Comparison of ENCODE assay signal across 21 cellular contexts in genomic region chr2:207984765-207985480, GRCh38. TPM values are rescaled to one million over a fixed set of nuclear protein-coding genes. Genes with fewer than 3 reads are reported as not detected.
DNase-seq lines count a peak whose midpoint lies in the region; ATAC-seq and TF ChIP-seq lines count a peak whose summit lies in the region.
"Had no signal": no experiment of that assay in that cellular context is flagged by ENCODE, and none has a peak within 500 bp of the region (broad histone marks: within the 10 kb centered on the region; RNA-seq: fewer than 3 reads in every experiment).

No MANE protein-coding gene starts in this region.

- no peak overlapping the region for H3K27ac ChIP-seq in smooth muscle cell (ENCODE audit: low read depth)
- H3K27ac ChIP-seq in left lung: peak overlapping the region in 1 of 2 donors; percentile 61

- H3K27me3 ChIP-seq in smooth muscle cell (ENCODE audit: low read depth) (no peaks in the 10 kb centered on the region), left lung (no peaks in the 10 kb centered on the region)

- no peaks in the 10 kb centered on the region for H3F3A ChIP-seq in smooth muscle cell (ENCODE audit: low read depth)

- no peak overlapping the region for H3K9ac ChIP-seq in smooth muscle cell (ENCODE audit: low read depth)
- H3K9ac ChIP-seq: SK-N-SH had no signal

- no peak for TF ChIP-seq CTCF in GM12865 (IDR thresholded peaks at IDR 0.05; ENCODE audit: insufficient read depth, low read depth, low read length, missing control alignments)
- TF ChIP-seq CTCF in smooth muscle cell (IDR thresholded peaks at IDR 0.05; ENCODE audit: borderline replicate concordance, insufficient read depth, poor library complexity, severe bottlenecking): no peak
- no peak for TF ChIP-seq CTCF in left lung (IDR thresholded peaks at IDR 0.05)

- no peaks in the 10 kb centered on the region for H3K36me3 ChIP-seq in smooth muscle cell (ENCODE audit: low read depth)
- H3K36me3 ChIP-seq in left lung: no peaks in the 10 kb centered on the region

- H3K79me2 ChIP-seq in smooth muscle cell (ENCODE audit: low read depth): no peaks in the 10 kb centered on the region

- no peaks in the 10 kb centered on the region for H3K27me3 Mint-ChIP-seq in IgD-negative memory B cell
- H3K27me3 Mint-ChIP-seq in dendritic cell treated with granulocyte-macrophage colony-stimulating factor and Interleukin-4, amounts not matched to agents 40 ng/mL and 50 ng/mL, for 4 days: no peaks in the 10 kb centered on the region
- no peaks in the 10 kb centered on the region for H3K27me3 Mint-ChIP-seq in stimulated activated memory B cell treated with anti-CD40 and anti-IgM and Interleukin-4, amounts not matched to agents 10 μg/mL and 1 μg/mL and 100 μg/mL, for 72 hours

- peak overlapping the region in 2 of 3 donors; percentile 21 to 89 for H3K27ac Mint-ChIP-seq in IgD-negative memory B cell
- H3K27ac Mint-ChIP-seq in dendritic cell treated with granulocyte-macrophage colony-stimulating factor and Interleukin-4, amounts not matched to agents 40 ng/mL and 50 ng/mL, for 4 days: peak overlapping the region; percentile 57
- peak overlapping the region; percentile 66 for H3K27ac Mint-ChIP-seq in stimulated activated memory B cell treated with anti-CD40 and anti-IgM and Interleukin-4, amounts not matched to agents 10 μg/mL and 1 μg/mL and 100 μg/mL, for 72 hours

- no peaks in the 10 kb centered on the region for H3K9me3 ChIP-seq in smooth muscle cell (replicated peaks; ENCODE audit: low read depth)
- no peaks in the 10 kb centered on the region for H3K9me3 ChIP-seq in left lung
- H3K9me3 ChIP-seq: SK-N-SH had no signal

- no peak for ATAC-seq in stimulated activated memory B cell treated with anti-CD40 and anti-IgM and Interleukin-4, amounts not matched to agents 10 μg/mL and 1 μg/mL and 100 μg/mL, for 72 hours
- ATAC-seq in GM21723 (IDR thresholded peaks at IDR 0.05; ENCODE audit: unreplicated experiment) (no peak), left lung (no peak)
- ATAC-seq: PC-3 had no signal

- no peak overlapping the region for H3K4me2 ChIP-seq in smooth muscle cell
- H3K4me2 ChIP-seq: SK-N-SH had no signal

- H3K4me1 Mint-ChIP-seq in IgD-negative memory B cell: peaks cover 17 to 23% (median 19%) of the 10 kb centered on the region in 3 donors
- peaks cover 33% of the 10 kb centered on the region for H3K4me1 Mint-ChIP-seq in dendritic cell treated with granulocyte-macrophage colony-stimulating factor and Interleukin-4, amounts not matched to agents 40 ng/mL and 50 ng/mL, for 4 days (ENCODE audit: low read depth)
- H3K4me1 Mint-ChIP-seq in stimulated activated memory B cell treated with anti-CD40 and anti-IgM and Interleukin-4, amounts not matched to agents 10 μg/mL and 1 μg/mL and 100 μg/mL, for 72 hours: peaks cover 26% of the 10 kb centered on the region

- H2AFZ ChIP-seq in smooth muscle cell (ENCODE audit: low read depth): no peak overlapping the region

- peaks cover 3% of the 10 kb centered on the region for H3K4me1 ChIP-seq in smooth muscle cell (ENCODE audit: low read depth)
- peaks cover 0 to 12% of the 10 kb centered on the region in 2 donors for H3K4me1 ChIP-seq in left lung

- DNase-seq in GM12865 (ENCODE audit: low read depth): peak; percentile 15
- no peak for DNase-seq in smooth muscle cell (lab: John Stamatoyannopoulos, UW; ENCODE audit: unreplicated experiment)
- DNase-seq in stimulated activated CD4-positive, alpha-beta T cell treated with anti-CD3 and anti-CD28 coated beads, Interleukin-15, amount 100 ng/mL, for 24 hours: no peak
- no peak for DNase-seq in left lung
- DNase-seq: DMS153; DND-41; Kasumi-1; NCI-H1092 treated with DMSO at 0.1 percent for 48 hours; NCI-H1436 treated with DMSO at 0.1 percent for 48 hours; NCI-H187 treated with DMSO at 0.1 percent for 48 hours; NCI-H2171 treated with DMSO at 0.1 percent for 48 hours; NCI-H524 treated with DMSO at 0.1 percent for 48 hours; NCI-H774; NK-92 treated with Interleukin-12 subunit alpha and Interleukin-12 subunit beta, amount 100 ng/mL, for 24 hours; PC-3; SK-N-SH; SW 1271 had no signal

- no peaks in the 10 kb centered on the region for H3K36me3 Mint-ChIP-seq in IgD-negative memory B cell
- no peaks in the 10 kb centered on the region for H3K36me3 Mint-ChIP-seq in dendritic cell treated with granulocyte-macrophage colony-stimulating factor and Interleukin-4, amounts not matched to agents 40 ng/mL and 50 ng/mL, for 4 days (ENCODE audit: low read depth)
- peaks cover 6% of the 10 kb centered on the region for H3K36me3 Mint-ChIP-seq in stimulated activated memory B cell treated with anti-CD40 and anti-IgM and Interleukin-4, amounts not matched to agents 10 μg/mL and 1 μg/mL and 100 μg/mL, for 72 hours

- H3K4me3 ChIP-seq in GM12865 (ENCODE audit: low read depth, low read length) (no peak overlapping the region), smooth muscle cell (no peak overlapping the region), left lung (no peak overlapping the region)

- H3K4me3 Mint-ChIP-seq in IgD-negative memory B cell: peak overlapping the region in 2 of 4 donors; percentile 25 to 71
- no peak overlapping the region for H3K4me3 Mint-ChIP-seq in dendritic cell treated with granulocyte-macrophage colony-stimulating factor and Interleukin-4, amounts not matched to agents 40 ng/mL and 50 ng/mL, for 4 days
- no peak overlapping the region for H3K4me3 Mint-ChIP-seq in stimulated activated memory B cell treated with anti-CD40 and anti-IgM and Interleukin-4, amounts not matched to agents 10 μg/mL and 1 μg/mL and 100 μg/mL, for 72 hours

- 88% methylated on average over 3 of the region's 3 CpGs for WGBS in smooth muscle cell (ENCODE audit: low lambda C conversion rate)

- intact Hi-C loops in dendritic cell treated with granulocyte-macrophage colony-stimulating factor and Interleukin-4, amounts not matched to agents 40 ng/mL and 50 ng/mL, for 4 days (cut with micrococcal nuclease): no loop called here
- intact Hi-C loops in left lung (cut with DNase I): no loop called here

- peaks cover 10% of the 10 kb centered on the region for H4K20me1 ChIP-seq in smooth muscle cell (ENCODE audit: low read depth)

- no peaks in the 10 kb centered on the region for H3K9me3 Mint-ChIP-seq in IgD-negative memory B cell
- no peaks in the 10 kb centered on the region for H3K9me3 Mint-ChIP-seq in dendritic cell treated with granulocyte-macrophage colony-stimulating factor and Interleukin-4, amounts not matched to agents 40 ng/mL and 50 ng/mL, for 4 days
- no peaks in the 10 kb centered on the region for H3K9me3 Mint-ChIP-seq in stimulated activated memory B cell treated with anti-CD40 and anti-IgM and Interleukin-4, amounts not matched to agents 10 μg/mL and 1 μg/mL and 100 μg/mL, for 72 hours

RNA-seq across cellular contexts. Expression of gene PLEKHM3, which starts 40.4 kb away (rescaled TPM):
- polyA plus RNA-seq in IgD-negative memory B cell (2.5 TPM), smooth muscle cell (3.2 and 3.8 TPM in 2 replicates)
- total RNA-seq in smooth muscle cell (10.3 and 11.3 TPM in 2 replicates), left lung (10 to 100 TPM; 15.1 to 16.0 TPM)
